ENCODE assay signal across 23 cellular contexts in genomic region chr1:200332716-200333115, GRCh38.
"Had no signal": no experiment of that assay in that cellular context is flagged by ENCODE, and none has a peak within 500 bp of the region (broad histone marks: within the 10 kb centered on the region; RNA-seq: fewer than 3 reads in every experiment).

No MANE protein-coding gene starts in this region.

- H3K4me1 ChIP-seq: psoas muscle, right lobe of liver, transverse colon had no signal

- H3K36me3 ChIP-seq: esophagus muscularis mucosa, heart left ventricle, right lobe of liver, spleen, stomach, thoracic aorta, transverse colon had no signal

- H3K4me3 Mint-ChIP-seq: nephron progenitor cell had no signal

- DNase-seq: effector memory CD4-positive, alpha-beta T cell; foreskin melanocyte; heart left ventricle; hippocampal formation; left colon; left ventricle myocardium superior; naive thymus-derived CD4-positive, alpha-beta T cell; nephron progenitor cell; psoas muscle; retina; right lobe of liver; spleen; stimulated activated CD4-positive, alpha-beta T cell treated with anti-CD3 and anti-CD28 coated beads, Interleukin-15, amount 100 ng/mL, for 24 hours; stimulated activated CD4-positive, alpha-beta T cell treated with anti-CD3 and anti-CD28 coated beads, Interleukin-1b, Interleukin-23, amount 100 ng/mL, for 48 hours; stimulated activated CD4-positive, alpha-beta T cell treated with anti-CD3 and anti-CD28 coated beads, Interleukin-4, amount 100 ng/mL, for 4 hours; stimulated activated naive CD4-positive, alpha-beta T cell; stomach; substantia nigra; transverse colon had no signal

- H3K27ac Mint-ChIP-seq: naive thymus-derived CD4-positive, alpha-beta T cell; nephron progenitor cell had no signal

- ATAC-seq: heart left ventricle; left colon; left ventricle myocardium superior; naive thymus-derived CD4-positive, alpha-beta T cell; psoas muscle; right lobe of liver had no signal

- H3K4me3 ChIP-seq: esophagus muscularis mucosa, heart left ventricle, lung, psoas muscle, right lobe of liver, spleen, stomach, thoracic aorta, transverse colon had no signal

- H3K27ac ChIP-seq: epithelial cell of prostate, esophagus muscularis mucosa, heart left ventricle, psoas muscle, right lobe of liver, spleen, stomach, thoracic aorta, transverse colon had no signal

- H3K27me3 Mint-ChIP-seq: naive thymus-derived CD4-positive, alpha-beta T cell had no signal

- H3K36me3 Mint-ChIP-seq: naive thymus-derived CD4-positive, alpha-beta T cell had no signal

- H3K9me3 Mint-ChIP-seq: nephron progenitor cell had no signal

- H3K27me3 ChIP-seq: esophagus muscularis mucosa, heart left ventricle, right lobe of liver, spleen, stomach, transverse colon had no signal

- H3K9me3 ChIP-seq: esophagus muscularis mucosa, heart left ventricle, psoas muscle, right lobe of liver, spleen, stomach, thoracic aorta, transverse colon had no signal
